Comparison of ENCODE assay signal across 27 cellular contexts in genomic region chr4:189059996-189060570, GRCh38.
DNase-seq lines count a peak whose midpoint lies in the region; ATAC-seq and TF ChIP-seq lines count a peak whose summit lies in the region.
"Had no signal": no experiment of that assay in that cellular context is flagged by ENCODE, and none has a peak within 500 bp of the region (broad histone marks: within the 10 kb centered on the region; RNA-seq: fewer than 3 reads in every experiment).

No MANE protein-coding gene starts in this region.

- H3K4me2 ChIP-seq in Karpas-422 (ENCODE audit: low read depth, low read length, poor library complexity, severe bottlenecking) = peak overlapping the region; percentile 59

- H3K27ac ChIP-seq in Karpas-422 (ENCODE audit: low read length) = peak overlapping the region; percentile 68
- no peak overlapping the region for H3K27ac ChIP-seq in lower lobe of right lung
- H3K27ac ChIP-seq: breast epithelium, parathyroid adenoma, RWPE1, spleen, tibial nerve had no signal

- H3K4me1 ChIP-seq in Karpas-422 (ENCODE audit: low read length) (peaks cover 38% of the 10 kb centered on the region), lower lobe of right lung (no peaks in the 10 kb centered on the region)
- H3K4me1 ChIP-seq: breast epithelium, parathyroid adenoma, spleen, tibial nerve had no signal

- no peaks in the 10 kb centered on the region for H4K20me1 ChIP-seq in Karpas-422 (ENCODE audit: insufficient read depth, low read depth, low read length)

- H3K79me2 ChIP-seq in Karpas-422 (ENCODE audit: low read length) = no peaks in the 10 kb centered on the region
- H3K79me2 ChIP-seq: parathyroid adenoma had no signal

- H3K9me3 ChIP-seq in Karpas-422 (ENCODE audit: low read length) (peaks cover 7% of the 10 kb centered on the region), lower lobe of right lung (peaks cover 7% of the 10 kb centered on the region)

- no peak overlapping the region for H3K4me3 ChIP-seq in Karpas-422 (ENCODE audit: low read length)
- H3K4me3 ChIP-seq in fibroblast of mammary gland (ENCODE audit: control insufficient read depth, low read depth, low read length) = no peak overlapping the region
- no peak overlapping the region for H3K4me3 ChIP-seq in skeletal muscle cell (ENCODE audit: low read depth, low read length)
- H3K4me3 ChIP-seq in lower lobe of right lung = no peak overlapping the region
- H3K4me3 ChIP-seq: breast epithelium, spleen, tibial nerve had no signal

- no peaks in the 10 kb centered on the region for H3K27me3 ChIP-seq in Karpas-422 (ENCODE audit: low read length)
- H3K27me3 ChIP-seq in lower lobe of right lung (ENCODE audit: low read depth) = no peaks in the 10 kb centered on the region
- H3K27me3 ChIP-seq: breast epithelium, spleen, tibial nerve had no signal

- no peaks in the 10 kb centered on the region for H3K9me2 ChIP-seq in Karpas-422 (replicated peaks; ENCODE audit: insufficient read depth, low read length)

- TF ChIP-seq CTCF in fibroblast of mammary gland (conservative IDR thresholded peaks at IDR 0.05; ENCODE audit: control insufficient read depth, insufficient read depth, low read depth, low read length) (no peak), lower lobe of right lung (IDR thresholded peaks at IDR 0.05) (no peak)

- intact Hi-C loops in lower lobe of right lung (cut with DNase I) = no loop called here

- H2AFZ ChIP-seq in Karpas-422 (ENCODE audit: low read length) = no peak overlapping the region
- H2AFZ ChIP-seq: parathyroid adenoma had no signal

- H3K36me3 ChIP-seq in Karpas-422 (ENCODE audit: insufficient read depth, low read length) (no peaks in the 10 kb centered on the region; the same call in 1 of the 2 replicates), lower lobe of right lung (no peaks in the 10 kb centered on the region)
- H3K36me3 ChIP-seq: breast epithelium, spleen, tibial nerve had no signal

- no peak overlapping the region for H3K9ac ChIP-seq in Karpas-422 (ENCODE audit: low read length)
- H3K9ac ChIP-seq: parathyroid adenoma had no signal

- ATAC-seq in lower lobe of right lung (no peak), GM19035 (IDR thresholded peaks at IDR 0.05; ENCODE audit: unreplicated experiment) (no peak)
- ATAC-seq: activated naive CD4-positive, alpha-beta T cell treated with anti-CD3 and anti-CD28 coated beads, Interleukin-2, amount 50 U/mL, for 72 hours; HepG2; left lobe of liver; right cardiac atrium; stimulated activated naive CD8-positive, alpha-beta T cell treated with anti-CD3 and anti-CD28 coated beads, Interleukin-15, amount 100 ng/mL, for 72 hours had no signal

- peak; percentile 13 for DNase-seq in EH (ENCODE audit: low read depth)
- peak; percentile 74 for DNase-seq in Karpas-422
- DNase-seq in fibroblast of mammary gland (ENCODE audit: low read depth) = peak; percentile 91
- peak; percentile 93 for DNase-seq in skeletal muscle cell (ENCODE audit: low read depth)
- DNase-seq in lower lobe of right lung = no peak
- no peak for DNase-seq in putamen (ENCODE audit: low spot score)
- DNase-seq: activated CD4-positive, alpha-beta T cell treated with anti-CD3 and anti-CD28 coated beads, Interleukin-2, amount 50 U/mL, for 1 hour; activated CD4-positive, CD25-positive, alpha-beta regulatory T cell; activated effector memory CD4-positive, alpha-beta T cell treated with Interleukin-2 at 50 U/mL for 16 hours; activated T-cell treated with anti-CD3 and anti-CD28 coated beads, Interleukin-2, amount 50 U/mL, for 1 hour; H7; hypothalamus; NCI-H146; NCI-H2171; NCI-H510A; right cardiac atrium; spleen; stimulated activated naive CD8-positive, alpha-beta T cell treated with anti-CD3 and anti-CD28 coated beads, Interleukin-15, amount 100 ng/mL, for 72 hours; T-helper 1 cell had no signal

Comparison
In these comparisons a context has a peak if more than half of its experiments do, and no peak if none do; other contexts are left out.
1. DNase-seq: peak in EH (single experiment), Karpas-422 (single experiment), fibroblast of mammary gland (single experiment) and skeletal muscle cell (single experiment); none in lower lobe of right lung (single experiment) and putamen (single experiment).